1 cellular context compared by ENCODE assay signal in the genomic region with DNA sequence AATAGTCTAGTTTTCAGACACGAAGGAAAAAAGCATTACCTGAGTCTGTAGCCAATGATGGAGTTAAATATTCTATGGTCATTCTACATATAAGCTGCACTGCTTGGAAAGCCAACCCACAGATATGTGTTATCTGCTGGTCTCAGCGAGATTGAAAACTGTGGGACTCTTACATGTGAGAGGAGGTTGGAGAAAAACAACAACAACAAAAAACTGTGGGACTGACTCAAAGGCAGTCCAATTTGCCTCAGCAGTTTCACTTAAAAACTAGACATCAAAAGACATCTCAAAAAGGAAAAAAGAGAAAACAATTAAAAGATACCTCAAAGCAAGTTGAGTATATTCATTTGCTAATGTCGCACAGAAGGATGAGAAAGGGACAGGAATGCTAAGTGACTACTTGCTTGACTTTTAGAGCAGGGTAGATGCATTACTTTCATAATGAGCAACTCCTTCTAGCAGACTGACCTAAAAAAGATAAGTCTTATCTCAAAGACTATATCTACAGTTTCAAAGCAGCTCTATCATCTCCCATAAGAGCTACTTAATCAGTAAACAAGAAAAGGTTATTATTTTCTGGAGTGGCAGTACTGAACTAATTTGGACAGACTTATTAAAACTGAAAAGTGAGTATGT.
TF ChIP-seq lines count a peak whose summit lies in the region.

No MANE protein-coding gene starts in this region.

TF ChIP-seq in GM23338, 12 proteins besides CTCF, POLR2A, EP300 and RAD21 (continued from another document):
- TF ChIP-seq EZH2 (IDR thresholded peaks at IDR 0.05; ENCODE audit: low read depth, unreplicated experiment): no peak
- TF ChIP-seq NANOG (IDR thresholded peaks at IDR 0.05; ENCODE audit: borderline replicate concordance): no peak
- no peak for TF ChIP-seq CREB1 (CRISPR knock-in tag; IDR thresholded peaks at IDR 0.05; ENCODE audit: low read depth)
- TF ChIP-seq, protein P1, sequence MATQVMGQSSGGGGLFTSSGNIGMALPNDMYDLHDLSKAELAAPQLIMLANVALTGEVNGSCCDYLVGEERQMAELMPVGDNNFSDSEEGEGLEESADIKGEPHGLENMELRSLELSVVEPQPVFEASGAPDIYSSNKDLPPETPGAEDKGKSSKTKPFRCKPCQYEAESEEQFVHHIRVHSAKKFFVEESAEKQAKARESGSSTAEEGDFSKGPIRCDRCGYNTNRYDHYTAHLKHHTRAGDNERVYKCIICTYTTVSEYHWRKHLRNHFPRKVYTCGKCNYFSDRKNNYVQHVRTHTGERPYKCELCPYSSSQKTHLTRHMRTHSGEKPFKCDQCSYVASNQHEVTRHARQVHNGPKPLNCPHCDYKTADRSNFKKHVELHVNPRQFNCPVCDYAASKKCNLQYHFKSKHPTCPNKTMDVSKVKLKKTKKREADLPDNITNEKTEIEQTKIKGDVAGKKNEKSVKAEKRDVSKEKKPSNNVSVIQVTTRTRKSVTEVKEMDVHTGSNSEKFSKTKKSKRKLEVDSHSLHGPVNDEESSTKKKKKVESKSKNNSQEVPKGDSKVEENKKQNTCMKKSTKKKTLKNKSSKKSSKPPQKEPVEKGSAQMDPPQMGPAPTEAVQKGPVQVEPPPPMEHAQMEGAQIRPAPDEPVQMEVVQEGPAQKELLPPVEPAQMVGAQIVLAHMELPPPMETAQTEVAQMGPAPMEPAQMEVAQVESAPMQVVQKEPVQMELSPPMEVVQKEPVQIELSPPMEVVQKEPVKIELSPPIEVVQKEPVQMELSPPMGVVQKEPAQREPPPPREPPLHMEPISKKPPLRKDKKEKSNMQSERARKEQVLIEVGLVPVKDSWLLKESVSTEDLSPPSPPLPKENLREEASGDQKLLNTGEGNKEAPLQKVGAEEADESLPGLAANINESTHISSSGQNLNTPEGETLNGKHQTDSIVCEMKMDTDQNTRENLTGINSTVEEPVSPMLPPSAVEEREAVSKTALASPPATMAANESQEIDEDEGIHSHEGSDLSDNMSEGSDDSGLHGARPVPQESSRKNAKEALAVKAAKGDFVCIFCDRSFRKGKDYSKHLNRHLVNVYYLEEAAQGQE (IDR thresholded peaks at IDR 0.05; ENCODE audit: unreplicated experiment): no peak
- TF ChIP-seq, protein P2, sequence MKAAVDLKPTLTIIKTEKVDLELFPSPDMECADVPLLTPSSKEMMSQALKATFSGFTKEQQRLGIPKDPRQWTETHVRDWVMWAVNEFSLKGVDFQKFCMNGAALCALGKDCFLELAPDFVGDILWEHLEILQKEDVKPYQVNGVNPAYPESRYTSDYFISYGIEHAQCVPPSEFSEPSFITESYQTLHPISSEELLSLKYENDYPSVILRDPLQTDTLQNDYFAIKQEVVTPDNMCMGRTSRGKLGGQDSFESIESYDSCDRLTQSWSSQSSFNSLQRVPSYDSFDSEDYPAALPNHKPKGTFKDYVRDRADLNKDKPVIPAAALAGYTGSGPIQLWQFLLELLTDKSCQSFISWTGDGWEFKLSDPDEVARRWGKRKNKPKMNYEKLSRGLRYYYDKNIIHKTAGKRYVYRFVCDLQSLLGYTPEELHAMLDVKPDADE (IDR thresholded peaks at IDR 0.05): no peak
- TF ChIP-seq, protein P3, sequence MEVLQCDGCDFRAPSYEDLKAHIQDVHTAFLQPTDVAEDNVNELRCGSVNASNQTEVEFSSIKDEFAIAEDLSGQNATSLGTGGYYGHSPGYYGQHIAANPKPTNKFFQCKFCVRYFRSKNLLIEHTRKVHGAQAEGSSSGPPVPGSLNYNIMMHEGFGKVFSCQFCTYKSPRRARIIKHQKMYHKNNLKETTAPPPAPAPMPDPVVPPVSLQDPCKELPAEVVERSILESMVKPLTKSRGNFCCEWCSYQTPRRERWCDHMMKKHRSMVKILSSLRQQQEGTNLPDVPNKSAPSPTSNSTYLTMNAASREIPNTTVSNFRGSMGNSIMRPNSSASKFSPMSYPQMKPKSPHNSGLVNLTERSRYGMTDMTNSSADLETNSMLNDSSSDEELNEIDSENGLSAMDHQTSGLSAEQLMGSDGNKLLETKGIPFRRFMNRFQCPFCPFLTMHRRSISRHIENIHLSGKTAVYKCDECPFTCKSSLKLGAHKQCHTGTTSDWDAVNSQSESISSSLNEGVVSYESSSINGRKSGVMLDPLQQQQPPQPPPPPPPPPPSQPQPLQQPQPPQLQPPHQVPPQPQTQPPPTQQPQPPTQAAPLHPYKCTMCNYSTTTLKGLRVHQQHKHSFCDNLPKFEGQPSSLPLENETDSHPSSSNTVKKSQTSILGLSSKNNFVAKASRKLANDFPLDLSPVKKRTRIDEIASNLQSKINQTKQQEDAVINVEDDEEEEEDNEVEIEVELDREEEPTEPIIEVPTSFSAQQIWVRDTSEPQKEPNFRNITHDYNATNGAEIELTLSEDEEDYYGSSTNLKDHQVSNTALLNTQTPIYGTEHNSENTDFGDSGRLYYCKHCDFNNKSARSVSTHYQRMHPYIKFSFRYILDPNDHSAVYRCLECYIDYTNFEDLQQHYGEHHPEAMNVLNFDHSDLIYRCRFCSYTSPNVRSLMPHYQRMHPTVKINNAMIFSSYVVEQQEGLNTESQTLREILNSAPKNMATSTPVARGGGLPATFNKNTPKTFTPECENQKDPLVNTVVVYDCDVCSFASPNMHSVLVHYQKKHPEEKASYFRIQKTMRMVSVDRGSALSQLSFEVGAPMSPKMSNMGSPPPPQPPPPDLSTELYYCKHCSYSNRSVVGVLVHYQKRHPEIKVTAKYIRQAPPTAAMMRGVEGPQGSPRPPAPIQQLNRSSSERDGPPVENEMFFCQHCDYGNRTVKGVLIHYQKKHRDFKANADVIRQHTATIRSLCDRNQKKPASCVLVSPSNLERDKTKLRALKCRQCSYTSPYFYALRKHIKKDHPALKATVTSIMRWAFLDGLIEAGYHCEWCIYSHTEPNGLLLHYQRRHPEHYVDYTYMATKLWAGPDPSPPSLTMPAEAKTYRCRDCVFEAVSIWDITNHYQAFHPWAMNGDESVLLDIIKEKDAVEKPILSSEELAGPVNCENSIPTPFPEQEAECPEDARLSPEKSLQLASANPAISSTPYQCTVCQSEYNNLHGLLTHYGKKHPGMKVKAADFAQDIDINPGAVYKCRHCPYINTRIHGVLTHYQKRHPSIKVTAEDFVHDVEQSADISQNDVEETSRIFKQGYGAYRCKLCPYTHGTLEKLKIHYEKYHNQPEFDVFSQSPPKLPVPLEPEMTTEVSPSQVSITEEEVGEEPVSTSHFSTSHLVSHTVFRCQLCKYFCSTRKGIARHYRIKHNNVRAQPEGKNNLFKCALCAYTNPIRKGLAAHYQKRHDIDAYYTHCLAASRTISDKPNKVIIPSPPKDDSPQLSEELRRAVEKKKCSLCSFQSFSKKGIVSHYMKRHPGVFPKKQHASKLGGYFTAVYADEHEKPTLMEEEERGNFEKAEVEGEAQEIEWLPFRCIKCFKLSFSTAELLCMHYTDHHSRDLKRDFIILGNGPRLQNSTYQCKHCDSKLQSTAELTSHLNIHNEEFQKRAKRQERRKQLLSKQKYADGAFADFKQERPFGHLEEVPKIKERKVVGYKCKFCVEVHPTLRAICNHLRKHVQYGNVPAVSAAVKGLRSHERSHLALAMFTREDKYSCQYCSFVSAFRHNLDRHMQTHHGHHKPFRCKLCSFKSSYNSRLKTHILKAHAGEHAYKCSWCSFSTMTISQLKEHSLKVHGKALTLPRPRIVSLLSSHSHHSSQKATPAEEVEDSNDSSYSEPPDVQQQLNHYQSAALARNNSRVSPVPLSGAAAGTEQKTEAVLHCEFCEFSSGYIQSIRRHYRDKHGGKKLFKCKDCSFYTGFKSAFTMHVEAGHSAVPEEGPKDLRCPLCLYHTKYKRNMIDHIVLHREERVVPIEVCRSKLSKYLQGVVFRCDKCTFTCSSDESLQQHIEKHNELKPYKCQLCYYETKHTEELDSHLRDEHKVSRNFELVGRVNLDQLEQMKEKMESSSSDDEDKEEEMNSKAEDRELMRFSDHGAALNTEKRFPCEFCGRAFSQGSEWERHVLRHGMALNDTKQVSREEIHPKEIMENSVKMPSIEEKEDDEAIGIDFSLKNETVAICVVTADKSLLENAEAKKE (CRISPR knock-in tag; IDR thresholded peaks at IDR 0.05): no peak
- TF ChIP-seq STAT1 (IDR thresholded peaks at IDR 0.05; ENCODE audit: unreplicated experiment): no peak
TF ChIP-seq in GM23338: peak in this region for 0.
